1 cellular context compared by ENCODE assay signal in genomic region chr6:132734694-132735236, GRCh38.
A peak's percentile ranks its signal among the peaks of the same experiment; 100 is the strongest.
TF ChIP-seq lines count a peak whose summit lies in the region.

No MANE protein-coding gene starts in this region.

TF ChIP-seq in HepG2, 621 proteins besides CTCF, POLR2A, EP300 and RAD21 (continued from another document):
- TF ChIP-seq NONO (IDR thresholded peaks at IDR 0.05): no peak
- peak; percentile 58 for TF ChIP-seq NONO (CRISPR knock-in tag; conservative IDR thresholded peaks at IDR 0.05)
- TF ChIP-seq TRIM24 (CRISPR knock-in tag; IDR thresholded peaks at IDR 0.05): peak; percentile 98
- no peak for TF ChIP-seq JARID2 (CRISPR knock-in tag; IDR thresholded peaks at IDR 0.05; ENCODE audit: insufficient replicate concordance)
- TF ChIP-seq MEIS2 (CRISPR knock-in tag; IDR thresholded peaks at IDR 0.05): peak; percentile 93
- TF ChIP-seq ZNF121 (CRISPR knock-in tag; IDR thresholded peaks at IDR 0.05): 0 out of 2 replicates have a peak, but pooled peaks have one; percentile 18
- TF ChIP-seq IRF1 (CRISPR knock-in tag; IDR thresholded peaks at IDR 0.05; ENCODE audit: low read depth): no peak; the same call in 1 of the 2 replicates
- TF ChIP-seq ZNF547 (CRISPR knock-in tag; IDR thresholded peaks at IDR 0.05): no peak; the same call in 1 of the 2 replicates
- peak; percentile 92 for TF ChIP-seq FOXK2 (IDR thresholded peaks at IDR 0.05)
- TF ChIP-seq ZNF207 (IDR thresholded peaks at IDR 0.05; ENCODE audit: borderline replicate concordance): no peak
- TF ChIP-seq ATF7 (IDR thresholded peaks at IDR 0.05): no peak
- peak; percentile 38; the same call in 1 of the 2 replicates for TF ChIP-seq ATF7 (CRISPR knock-in tag; IDR thresholded peaks at IDR 0.05)
- peak; percentile 30; the same call in 1 of the 2 replicates for TF ChIP-seq ZNF460 (CRISPR knock-in tag; IDR thresholded peaks at IDR 0.05; ENCODE audit: borderline replicate concordance)
- no peak for TF ChIP-seq NFIB (CRISPR knock-in tag; IDR thresholded peaks at IDR 0.05; ENCODE audit: borderline replicate concordance)
